ENCODE assay signal across 8 cellular contexts in genomic region chr19:50728084-50728737, GRCh38. TPM values are rescaled to one million over a fixed set of nuclear protein-coding genes. Genes with fewer than 3 reads are reported as not detected.
DNase-seq lines count a peak whose midpoint lies in the region; ATAC-seq and TF ChIP-seq lines count a peak whose summit lies in the region.

No MANE protein-coding gene starts in this region.

- DNase-seq in HCT116 (ENCODE audit: low read depth, low spot score) (no peak), colonic mucosa (peak; percentile 48), lower leg skin (ENCODE audit: low spot score in 2 of 2) (peak; percentile 72 to 93), glomerular visceral epithelial cell (ENCODE audit: extremely low spot score) (no peak), NCI-H446 treated with DMSO at 0.1 percent for 48 hours (lab: John Stamatoyannopoulos, UW) (no peak)
- peak; percentile 23 for DNase-seq in activated CD4-positive, CD25-positive, alpha-beta regulatory T cell treated with anti-CD3 and anti-CD28 coated beads, Interleukin-2, amount 50 U/mL, for 16 hours (ENCODE audit: low read depth, low spot score)
- peak; percentile 33 to 53 for DNase-seq in stimulated activated CD8-positive, alpha-beta memory T cell treated with anti-CD3 and anti-CD28 coated beads, Interleukin-2, amount 100 ng/mL, for 1 hour (ENCODE audit: low read depth in 2 of 2)

- ATAC-seq in HCT116 (no peak), GM21528 (IDR thresholded peaks at IDR 0.05; ENCODE audit: low FRiP score, unreplicated experiment) (no peak)

- H3K27ac ChIP-seq in HCT116 (ENCODE audit: low read depth, low read length) (no peak overlapping the region), colonic mucosa (no peak overlapping the region)

- H3K79me2 ChIP-seq in HCT116 (ENCODE audit: insufficient read depth, low read length) = peaks cover 16% of the 10 kb centered on the region

- RAD21 ChIA-PET in HCT116 (lab: Charles Lee; ENCODE audit: low non-redundant PET in 1 of 2, low total read pairs in 2 of 2, uncharacterized antibody in 2 of 2, unreplicated experiment in 2 of 2) = no interaction called here

- H3K9ac ChIP-seq in HCT116 (ENCODE audit: low read length) (no peak overlapping the region), colonic mucosa (ENCODE audit: low read depth in 2 of 2, low read length in 2 of 2) (no peak overlapping the region)

- H3K9me2 ChIP-seq in HCT116 (ENCODE audit: insufficient read depth) = no peaks in the 10 kb centered on the region

- 16 to 30% methylated on average over 30 to 35 of the region's 39 CpGs for WGBS in lower leg skin, 2 donors

- no peak overlapping the region for H2AFZ ChIP-seq in HCT116 (ENCODE audit: low read depth, low read length, poor library complexity, severe bottlenecking)

- no peak overlapping the region for H3K4me3 ChIP-seq in HCT116 (replicated peaks in 1 of 2; ENCODE audit: low read depth in 1 of 2, low read length in 2 of 2)
- H3K4me3 ChIP-seq in colonic mucosa = no peak overlapping the region
- H3K4me3 ChIP-seq in lower leg skin (ENCODE audit: low read depth, poor library complexity, severe bottlenecking) = no peak overlapping the region

- CTCF ChIA-PET in HCT116 (lab: Charles Lee) = no interaction called here

- TF ChIP-seq CTCF in HCT116 (IDR thresholded peaks at IDR 0.05 in 2 of 3, conservative IDR thresholded peaks at IDR 0.05 in 1 of 3; ENCODE audit: borderline replicate concordance in 1 of 3, insufficient read depth in 1 of 3, low read depth in 2 of 3, low read length in 2 of 3) = no peak
- no peak for TF ChIP-seq CTCF in colonic mucosa (IDR thresholded peaks at IDR 0.05)
- no peak for TF ChIP-seq CTCF in lower leg skin (IDR thresholded peaks at IDR 0.05)

- H3K36me3 ChIP-seq in HCT116 (ENCODE audit: control insufficient read depth in 1 of 2, insufficient read depth in 2 of 2, low read length in 2 of 2) (no peaks in the 10 kb centered on the region), colonic mucosa (no peaks in the 10 kb centered on the region)

- peaks cover 12 to 24% of the 10 kb centered on the region in 2 experiments; a peak in 3 of 4 replicates for H3K4me1 ChIP-seq in HCT116 (ENCODE audit: control insufficient read depth in 1 of 2, insufficient read depth in 2 of 2, low read length in 2 of 2)
- no peaks in the 10 kb centered on the region for H3K4me1 ChIP-seq in colonic mucosa

- TF ChIP-seq POLR2A in HCT116 (IDR thresholded peaks at IDR 0.05; ENCODE audit: borderline replicate concordance, extremely low read depth, insufficient read depth, insufficient read length) (no peak), lower leg skin (IDR thresholded peaks at IDR 0.05) (no peak)

- H3K4me2 ChIP-seq in HCT116 (ENCODE audit: low read length) = no peak overlapping the region

- no TSS peak for BruUV-seq in HCT116 (replicated peaks; lab: Mats Ljungman, UMichigan)

- intact Hi-C loops in HCT116 (cut with micrococcal nuclease) = no loop called here
- intact Hi-C loops in colonic mucosa (cut with DNase I) = no loop called here
- intact Hi-C loops in lower leg skin (cut with DNase I; ENCODE audit: low total_unique reads) = no loop called here

- H4K20me1 ChIP-seq in HCT116 (ENCODE audit: insufficient read depth) = no peaks in the 10 kb centered on the region

- H3K9me3 ChIP-seq in HCT116 (ENCODE audit: control insufficient read depth in 1 of 2, insufficient read depth in 1 of 2, low read depth in 1 of 2, low read length in 2 of 2) = no peaks in the 10 kb centered on the region
- no peaks in the 10 kb centered on the region for H3K9me3 ChIP-seq in colonic mucosa

- no peak for TF ChIP-seq RAD21 in HCT116 (IDR thresholded peaks at IDR 0.05; ENCODE audit: low read depth)

- POLR2A ChIA-PET in HCT116 (lab: Charles Lee) = no interaction called here

- no peaks in the 10 kb centered on the region for H3K27me3 ChIP-seq in HCT116 (ENCODE audit: insufficient read depth, low read length)
- H3K27me3 ChIP-seq in colonic mucosa = peaks cover 8% of the 10 kb centered on the region

TF ChIP-seq in HCT116, 20 proteins besides CTCF, POLR2A, EP300 and RAD21:
- TF ChIP-seq ELF1 (IDR thresholded peaks at IDR 0.05; ENCODE audit: borderline replicate concordance, low read depth) (no peak), ZFX (IDR thresholded peaks at IDR 0.05) (peak; percentile 17; the same call in 1 of the 2 replicates), EZH2 (IDR thresholded peaks at IDR 0.05) (no peak), POLR2AphosphoS5 (IDR thresholded peaks at IDR 0.05; ENCODE audit: low read depth, low read length) (no peak)

RNA-seq across cellular contexts. Expression of gene CLEC11A, which starts 5.0 kb away (rescaled TPM):
- total RNA-seq in HCT116 (2021; ENCODE audit: unreplicated experiment) (7.1 TPM), colonic mucosa (1 to 10 TPM; 4.5 to 5.1 TPM), lower leg skin (10 to 100 TPM in 2 of 4 donors, 1 to 10 TPM in 2; 9.5 to 19.2 (median 11.9) TPM)
- polyA plus RNA-seq in HCT116 (2012) = 8.3 and 10.0 TPM in 2 replicates

RNA-seq across cellular contexts. Expression of gene SHANK1, which starts 8.6 kb away (rescaled TPM):
- total RNA-seq in HCT116 (2021; ENCODE audit: unreplicated experiment) (3.0 TPM), colonic mucosa (under 1 TPM; 0.22 to 0.29 TPM), lower leg skin (1 to 10 TPM in 2 of 4 donors, under 1 TPM in 2; 0.30 to 1.6 (median 0.67) TPM)
- polyA plus RNA-seq in HCT116 (2012) = 0.70 and 2.0 TPM in 2 replicates

RNA-seq across cellular contexts. Expression of gene GPR32, which starts 42.1 kb away (rescaled TPM):
- total RNA-seq in HCT116 (2021; ENCODE audit: unreplicated experiment) (not detected), colonic mucosa (not detected), lower leg skin (not detected)
- polyA plus RNA-seq in HCT116 (2012) = 0.09 TPM in 1 of 2 replicates, not detected in the other

Comparison
In these comparisons a context has a peak if more than half of its experiments do, and no peak if none do; other contexts are left out.
1. DNase-seq: peak in activated CD4-positive, CD25-positive, alpha-beta regulatory T cell treated with anti-CD3 and anti-CD28 coated beads, Interleukin-2, amount 50 U/mL, for 16 hours (single experiment), colonic mucosa (single experiment), lower leg skin (2 of 2) and stimulated activated CD8-positive, alpha-beta memory T cell treated with anti-CD3 and anti-CD28 coated beads, Interleukin-2, amount 100 ng/mL, for 1 hour (2 of 2); none in HCT116 (single experiment), glomerular visceral epithelial cell (single experiment) and NCI-H446 treated with DMSO at 0.1 percent for 48 hours (single experiment).